Comparison of ENCODE assay signal across 8 cellular contexts in genomic region chr19:18593367-18594095, GRCh38. TPM values are rescaled to one million over a fixed set of nuclear protein-coding genes. Genes with fewer than 3 reads are reported as not detected.
DNase-seq lines count a peak whose midpoint lies in the region; ATAC-seq and TF ChIP-seq lines count a peak whose summit lies in the region.

No MANE protein-coding gene starts in this region.

- H3K4me1 ChIP-seq in heart right ventricle (peaks cover 10 to 43% (median 30%) of the 10 kb centered on the region in 9 donors), right atrium auricular region (peaks cover 0 to 38% of the 10 kb centered on the region in 2 donors), iPS-18a (ENCODE audit: control insufficient read depth, low read depth, low read length) (peaks cover 14% of the 10 kb centered on the region), upper lobe of left lung (peaks cover 26 to 45% (median 30%) of the 10 kb centered on the region in 4 donors), transverse colon (peaks cover 14 to 31% (median 28%) of the 10 kb centered on the region in 4 donors)

- in situ Hi-C loops in transverse colon (cut with MboI; ENCODE audit: low pct_ligation_motif_present in 1 of 4, low pct_unique_long_range_greater_than_20kb in 1 of 4, low sequenced_read_pairs in 3 of 4), result loop anchor here (10.0 to 25.0 kb wide), 3 partner anchors 131 to 251 kb away; partner anchors contain the start of gene UPF1 (in 2 of the 4)

- peak overlapping the region; percentile 58 for H3K9ac ChIP-seq in iPS-18a (ENCODE audit: low read length)

- DNase-seq in heart right ventricle (no peak), right atrium auricular region (ENCODE audit: low spot score) (no peak), upper lobe of left lung (peak in 1 of 2 donors; percentile 36), transverse colon (no peak)

- peak overlapping the region in 6 of 10 donors; percentile 42 to 54 (median 46) for H3K4me3 ChIP-seq in heart right ventricle
- peak overlapping the region in 1 of 2 donors; percentile 44 for H3K4me3 ChIP-seq in right atrium auricular region
- peak overlapping the region; percentile 59 for H3K4me3 ChIP-seq in iPS-18a (ENCODE audit: low read length)
- peak overlapping the region in 2 of 4 donors; percentile 42 to 45 for H3K4me3 ChIP-seq in upper lobe of left lung
- peak overlapping the region in 2 of 4 donors; percentile 25 to 46 for H3K4me3 ChIP-seq in transverse colon

- TF ChIP-seq EP300 in upper lobe of left lung (IDR thresholded peaks at IDR 0.05) (no peak), transverse colon (IDR thresholded peaks at IDR 0.05; ENCODE audit: low read depth) (no peak)

- peaks cover 0 to 23% (median 5%) of the 10 kb centered on the region in 9 donors for H3K36me3 ChIP-seq in heart right ventricle
- H3K36me3 ChIP-seq in right atrium auricular region, result peaks cover 10% of the 10 kb centered on the region
- H3K36me3 ChIP-seq in iPS-18a (ENCODE audit: control insufficient read depth, low read depth, low read length), result no peaks in the 10 kb centered on the region
- H3K36me3 ChIP-seq in upper lobe of left lung, result peaks cover 0 to 15% (median 9%) of the 10 kb centered on the region in 4 donors
- peaks cover 0 to 4% (median 0%) of the 10 kb centered on the region in 4 donors for H3K36me3 ChIP-seq in transverse colon

- no peak for TF ChIP-seq POLR2A in upper lobe of left lung (IDR thresholded peaks at IDR 0.05)
- TF ChIP-seq POLR2A in transverse colon (IDR thresholded peaks at IDR 0.05), result no peak

- intact Hi-C loops in heart right ventricle (cut with DNase I), result loop anchor here in 9 of 10 donors (1.0 to 10.0 kb wide), 11 partner anchors 41 to 274 kb away; partner anchors contain the start of gene CRTC1 (in 1 of the 9)
- intact Hi-C loops in transverse colon (cut with DNase I; ENCODE audit: low total_unique reads), result loop anchor here (5.0 kb wide), 1 partner anchor 254 kb away; no protein-coding TSS in a partner anchor

- no peaks in the 10 kb centered on the region for H3K9me3 ChIP-seq in heart right ventricle
- H3K9me3 ChIP-seq in right atrium auricular region, result no peaks in the 10 kb centered on the region
- no peaks in the 10 kb centered on the region for H3K9me3 ChIP-seq in iPS-18a (ENCODE audit: control insufficient read depth, low read depth, low read length)
- H3K9me3 ChIP-seq in upper lobe of left lung, result no peaks in the 10 kb centered on the region
- H3K9me3 ChIP-seq in transverse colon, result no peaks in the 10 kb centered on the region

- peak overlapping the region in 1 of 10 donors; percentile 31 for H3K27ac ChIP-seq in heart right ventricle
- H3K27ac ChIP-seq in right atrium auricular region, result peak overlapping the region in 1 of 2 donors; percentile 63
- H3K27ac ChIP-seq in VCaP, result peak overlapping the region; percentile 37
- H3K27ac ChIP-seq in iPS-18a (ENCODE audit: low read length), result no peak overlapping the region
- H3K27ac ChIP-seq in upper lobe of left lung, result peak overlapping the region in 3 of 4 donors; percentile 3 to 60 (median 24)
- peak overlapping the region in 2 of 4 donors; percentile 28 to 37 for H3K27ac ChIP-seq in transverse colon

- H3K27me3 ChIP-seq in heart right ventricle (peaks cover 0 to 34% (median 25%) of the 10 kb centered on the region in 7 donors), right atrium auricular region (no peaks in the 10 kb centered on the region), iPS-18a (ENCODE audit: control insufficient read depth, insufficient read depth, low read length) (peaks cover 10% of the 10 kb centered on the region), upper lobe of left lung (no peaks in the 10 kb centered on the region), transverse colon (peaks cover 28% of the 10 kb centered on the region)

- TF ChIP-seq CTCF in heart right ventricle (IDR thresholded peaks at IDR 0.05) (no peak), right atrium auricular region (IDR thresholded peaks at IDR 0.05) (no peak), VCaP (conservative IDR thresholded peaks at IDR 0.05) (no peak), upper lobe of left lung (IDR thresholded peaks at IDR 0.05) (no peak), transverse colon (IDR thresholded peaks at IDR 0.05) (no peak)

- 33 to 36% methylated on average over 24 to 25 of the region's 25 CpGs for WGBS in heart right ventricle, 2 donors
- WGBS in upper lobe of left lung, 2 donors, result 48 to 50% methylated on average over 14 to 21 of the region's 25 CpGs
- 0 to 34% methylated on average over 5 to 21 of the region's 25 CpGs for WGBS in transverse colon (ENCODE audit: low coverage in 1 of 2), 2 donors

- ATAC-seq in heart right ventricle (no peak), upper lobe of left lung (ENCODE audit: low FRiP score in 2 of 2) (no peak), HG03280 (IDR thresholded peaks at IDR 0.05; ENCODE audit: unreplicated experiment) (no peak), HG03108 (IDR thresholded peaks at IDR 0.05; ENCODE audit: unreplicated experiment) (no peak)

RNA-seq across cellular contexts. Expression of gene REX1BD, which starts 4.9 kb away (rescaled TPM):
- total RNA-seq in heart right ventricle, result 10 to 100 TPM; 63.4 to 96.3 (median 68.7) TPM
- 100 to 1,000 TPM in 1 of 2 donors, 10 to 100 TPM in 1; 58.5 to 107 TPM for polyA plus RNA-seq in heart right ventricle
- 100 to 1,000 TPM; 119 to 171 TPM for total RNA-seq in right atrium auricular region
- total RNA-seq in upper lobe of left lung, result 100 to 1,000 TPM in 1 of 6 donors, 10 to 100 TPM in 5; 83.6 to 114 (median 91.6) TPM
- 100 to 1,000 TPM in 2 of 4 donors, 10 to 100 TPM in 2; 75.1 to 171 (median 121) TPM for total RNA-seq in transverse colon

RNA-seq across cellular contexts. Expression of gene CRLF1, which starts 13.1 kb away (rescaled TPM):
- 10 to 100 TPM in 3 of 10 donors, 1 to 10 TPM in 6, under 1 TPM in 1; 0.68 to 42.1 (median 4.5) TPM for total RNA-seq in heart right ventricle
- 100 to 1,000 TPM; 154 to 161 TPM for polyA plus RNA-seq in heart right ventricle
- total RNA-seq in right atrium auricular region, result 10 to 100 TPM; 71.8 to 73.9 TPM
- total RNA-seq in upper lobe of left lung, result 10 to 100 TPM; 15.0 to 54.8 (median 20.0) TPM
- 10 to 100 TPM in 1 of 4 donors, 1 to 10 TPM in 3; 1.1 to 21.0 (median 6.1) TPM for total RNA-seq in transverse colon

RNA-seq across cellular contexts. Expression of gene TMEM59L, which starts 19.1 kb away (rescaled TPM):
- 1 to 10 TPM in 5 of 10 donors, under 1 TPM in 5; 0.13 to 4.5 (median 0.89) TPM for total RNA-seq in heart right ventricle
- polyA plus RNA-seq in heart right ventricle, result 10 to 100 TPM in 1 of 2 donors, 1 to 10 TPM in 1; 2.5 to 13.8 TPM
- 1 to 10 TPM; 2.2 to 3.0 TPM for total RNA-seq in right atrium auricular region
- total RNA-seq in upper lobe of left lung, result 1 to 10 TPM in 2 of 6 donors, under 1 TPM in 2, not detected in 2; 0.30 to 2.8 (median 1.0) TPM
- total RNA-seq in transverse colon, result 10 to 100 TPM in 2 of 4 donors, under 1 TPM in 2; 0.48 to 21.7 (median 8.6) TPM

RNA-seq across cellular contexts. Expression of gene UBA52, which starts 21.9 kb away (rescaled TPM):
- 100 to 1,000 TPM; 634 to 883 (median 716) TPM for total RNA-seq in heart right ventricle
- 1,000 to 10,000 TPM; 1,270 to 1,276 TPM for polyA plus RNA-seq in heart right ventricle
- 100 to 1,000 TPM; 272 to 543 TPM for total RNA-seq in right atrium auricular region
- 100 to 1,000 TPM; 127 to 988 (median 458) TPM for total RNA-seq in upper lobe of left lung
- total RNA-seq in transverse colon, result 100 to 1,000 TPM; 421 to 735 (median 566) TPM

RNA-seq across cellular contexts. Expression of gene KXD1, which starts 35.9 kb away (rescaled TPM):
- total RNA-seq in heart right ventricle (10 to 100 TPM; 35.6 to 63.9 (median 45.6) TPM), right atrium auricular region (100 to 1,000 TPM in 1 of 2 donors, 10 to 100 TPM in 1; 60.7 to 114 TPM), upper lobe of left lung (100 to 1,000 TPM in 3 of 6 donors, 10 to 100 TPM in 3; 69.6 to 333 (median 103) TPM), transverse colon (100 to 1,000 TPM in 2 of 4 donors, 10 to 100 TPM in 2; 62.1 to 195 (median 98.0) TPM)
- 10 to 100 TPM; 41.2 to 88.6 TPM for polyA plus RNA-seq in heart right ventricle
